In genomic region chr11:405976-406795, GRCh38 we compare ENCODE assay signal across 8 cellular contexts. TPM values are rescaled to one million over a fixed set of nuclear protein-coding genes. Genes with fewer than 3 reads are reported as not detected.
DNase-seq lines count a peak whose midpoint lies in the region; ATAC-seq, FAIRE-seq and TF ChIP-seq lines count a peak whose summit lies in the region.
"Had no signal": no experiment of that assay in that cellular context is flagged by ENCODE, and none has a peak within 500 bp of the region (broad histone marks: within the 10 kb centered on the region; RNA-seq: fewer than 3 reads in every experiment).

No MANE protein-coding gene starts in this region.

- no peaks in the 10 kb centered on the region for H4K20me1 ChIP-seq in K562 (replicated peaks; ENCODE audit: control insufficient read depth, insufficient read depth, low read length)

- DNase-seq in K562 (ENCODE audit: extremely low read depth in 1 of 4, low spot score in 3 of 4) (no peak), left lung (peak; percentile 37 to 74), suprapubic skin (ENCODE audit: low spot score in 2 of 2) (peak in 1 of 2 donors; percentile 73), epidermal melanocyte (ENCODE audit: insufficient read length, low spot score) (no peak), SK-N-DZ (ENCODE audit: low spot score) (no peak)

- TF ChIP-seq RAD21 in K562 (CRISPR knock-in tag; conservative IDR thresholded peaks at IDR 0.05 in 1 of 2, IDR thresholded peaks at IDR 0.05 in 1 of 2), result no peak

- POLR2A ChIA-PET in K562 (lab: Yijun Ruan, JAX), result interaction anchor here (0.9 to 1.2 kb wide), 4 partner anchors 10 to 171 kb away, joined by 3 to 5 read pairs (median 3); no protein-coding TSS in a partner anchor

- H2AFZ ChIP-seq in K562 (ENCODE audit: low read depth, low read length), result peak overlapping the region; percentile 82; the same call in 1 of the 2 replicates

- WGBS in K562 (ENCODE audit: insufficient coverage, low coverage, missing lambda C conversion rate), result 42% methylated on average over 37 of the region's 44 CpGs
- 46% methylated on average over 5 of the region's 44 CpGs for WGBS in suprapubic skin

- in situ Hi-C loops in K562 (cut with MboI), result no loop called here

- H3K79me2 ChIP-seq in K562 (ENCODE audit: control insufficient read depth, insufficient read depth, low read length), result peaks cover 11% of the 10 kb centered on the region; the same call in 2 of the 3 replicates

- no peak for FAIRE-seq in K562 (lab: Jason Lieb, UNC)
- FAIRE-seq: colon had no signal

- ATAC-seq in HG03280 (IDR thresholded peaks at IDR 0.05; ENCODE audit: unreplicated experiment) (peak; percentile 6), K562 (peak; percentile 8), left lung (peak; percentile 2), HG02973 (IDR thresholded peaks at IDR 0.05; ENCODE audit: unreplicated experiment) (no peak)

- H3K27ac ChIP-seq in K562 (ENCODE audit: extremely low read depth, low read depth, low read length) (peak overlapping the region; percentile 87), left lung (peak overlapping the region in 1 of 2 donors; percentile 73), suprapubic skin (peak overlapping the region; percentile 70)

- H3K27me3 ChIP-seq in K562 (ENCODE audit: control insufficient read depth in 2 of 2, insufficient read depth in 2 of 2, low read length in 2 of 2) (no peaks in the 10 kb centered on the region), left lung (no peaks in the 10 kb centered on the region), suprapubic skin (no peaks in the 10 kb centered on the region)

- no peaks in the 10 kb centered on the region for H3K9me1 ChIP-seq in K562 (ENCODE audit: control insufficient read depth, insufficient read depth, low read length)

- peak overlapping the region; percentile 63 for H3K4me2 ChIP-seq in K562 (ENCODE audit: insufficient read depth, low read length)

- H3K9ac ChIP-seq in K562 (ENCODE audit: insufficient read depth in 1 of 2, low read depth in 2 of 2, low read length in 2 of 2), result peak overlapping the region; percentile 69 to 92; a peak in 3 of 4 replicates

- CTCF ChIA-PET in K562 (lab: Yijun Ruan, JAX; ENCODE audit: low intra/inter-chr PET ratio), result interaction anchor here (0.9 kb wide), 1 partner anchor 112 kb away, joined by 6 read pairs; no protein-coding TSS in a partner anchor

- TF ChIP-seq POLR2A in K562 (conservative IDR thresholded peaks at IDR 0.05), result 0 out of 2 replicates have a peak, but pooled peaks have one; percentile 30
- TF ChIP-seq POLR2A in suprapubic skin (IDR thresholded peaks at IDR 0.05), result no peak

- intact Hi-C loops in K562 (cut with micrococcal nuclease) (loop anchor here (2.0 kb wide), 1 partner anchor 43 kb away; no protein-coding TSS in a partner anchor), left lung (cut with DNase I) (no loop called here)

- TF ChIP-seq CTCF in K562 (IDR thresholded peaks at IDR 0.05 in 2 of 3, conservative IDR thresholded peaks at IDR 0.05 in 1 of 3; ENCODE audit: insufficient read depth in 2 of 3, low read depth in 1 of 3, low read length in 3 of 3) (no peak), left lung (IDR thresholded peaks at IDR 0.05) (no peak), suprapubic skin (IDR thresholded peaks at IDR 0.05) (no peak)

- H3K4me3 ChIP-seq in K562 (peak overlapping the region; percentile 52), left lung (peak overlapping the region; percentile 41 to 57), suprapubic skin (peak overlapping the region; percentile 67)

- peaks cover 6 to 60% of the 10 kb centered on the region in 2 experiments; a peak in 3 of 5 replicates for H3K4me1 ChIP-seq in K562 (replicated peaks in 1 of 2; ENCODE audit: control insufficient read depth in 2 of 2, insufficient read depth in 2 of 2, low read length in 2 of 2)
- H3K4me1 ChIP-seq in left lung, result peaks cover 7 to 21% of the 10 kb centered on the region in 2 donors
- H3K4me1 ChIP-seq in suprapubic skin, result peaks cover 37% of the 10 kb centered on the region

- TSS peak; percentile 90 for BruUV-seq in K562 (replicated peaks; lab: Mats Ljungman, UMichigan)

- H3K9me3 ChIP-seq in K562 (replicated peaks; ENCODE audit: control insufficient read depth, insufficient read depth, low read depth, low read length) (no peaks in the 10 kb centered on the region), left lung (no peaks in the 10 kb centered on the region), suprapubic skin (no peaks in the 10 kb centered on the region)

- TF ChIP-seq EP300 in K562 (IDR thresholded peaks at IDR 0.05; ENCODE audit: low read length), result no peak
- TF ChIP-seq EP300 in suprapubic skin (IDR thresholded peaks at IDR 0.05), result no peak

- H3K36me3 ChIP-seq in K562 (ENCODE audit: control insufficient read depth, insufficient read depth, low read length), result peaks cover 31% of the 10 kb centered on the region; the same call in 1 of the 3 replicates
- H3K36me3 ChIP-seq in left lung, result peaks cover 0 to 12% of the 10 kb centered on the region in 2 donors
- peaks cover 19% of the 10 kb centered on the region for H3K36me3 ChIP-seq in suprapubic skin

RNA-seq across cellular contexts. Expression of gene SIGIRR, which starts 8.6 kb away (rescaled TPM):
- total RNA-seq in K562 (2011; cell fraction: chromatin; rRNA removed; ENCODE audit: low replicate concordance), result 8.7 and 27.6 TPM in 2 replicates
- 50.7 and 50.9 TPM in 2 replicates for total RNA-seq in K562 (2011; cell fraction: nucleolus; rRNA removed)
- 15.8 and 24.1 TPM in 2 replicates for total RNA-seq in K562 (2011; cell fraction: nucleoplasm; rRNA removed)
- total RNA-seq in K562 (2014; rRNA removed) (109 and 114 TPM in 2 replicates), K562 (2014; rRNA removed; fragmentation: Illumina TruSeq; extraction: Trizol) (6.0 and 7.2 TPM in 2 replicates), K562 (2015; rRNA removed; fragmentation: Illumina TruSeq; extraction: Trizol) (50.6 and 51.6 TPM in 2 replicates), K562 (2021) (83.1 and 93.8 TPM in 2 replicates), left lung (10 to 100 TPM; 59.0 to 74.8 TPM), suprapubic skin (10 to 100 TPM; 14.2 to 26.0 (median 16.5) TPM)
- polyA plus RNA-seq in K562 (2011; rRNA removed) (22.5 and 25.0 TPM in 2 replicates), K562 (2014; fragmentation: Illumina TruSeq; extraction: Trizol) (14.8 and 46.2 TPM in 2 replicates), K562 (2014; fragmentation: Nextera tagmentation; extraction: Ambion mirVana) (10 to 100 TPM in 1 of 2 experiments, 1 to 10 TPM in 1; 6.3 to 13.3 TPM), K562 (2014; rRNA removed) (92.4 and 133 TPM in 2 replicates)
- 41.4 and 135 TPM in 2 replicates for polyA plus RNA-seq in K562 (2011; cell fraction: cytosol; rRNA removed)
- 81.1 and 118 TPM in 2 replicates for polyA plus RNA-seq in K562 (2011; cell fraction: nucleus; rRNA removed)
- polyA plus RNA-seq in K562 (2012), result 55.3 and 81.1 TPM in 2 replicates
- 1.1 and 2.3 TPM in 2 replicates for polyA minus RNA-seq in K562 (2011; rRNA and poly(A)+ RNA removed)
- 12.4 and 13.7 TPM in 2 replicates for polyA minus RNA-seq in K562 (2011; cell fraction: cytosol; rRNA and poly(A)+ RNA removed)
- 11.0 and 11.7 TPM in 2 replicates for polyA minus RNA-seq in K562 (2011; cell fraction: nucleus; rRNA and poly(A)+ RNA removed)
- polyA plus RNA-seq in SK-N-DZ (2014; cell fraction: cytosol; rRNA removed), result 27.0 and 30.5 TPM in 2 replicates
- polyA plus RNA-seq in SK-N-DZ (2014; cell fraction: nucleus; rRNA removed), result 46.1 and 50.0 TPM in 2 replicates

RNA-seq across cellular contexts. Expression of gene PKP3, which starts 12.2 kb away (rescaled TPM):
- 29.8 and 101 TPM in 2 replicates for total RNA-seq in K562 (2011; cell fraction: chromatin; rRNA removed; ENCODE audit: low replicate concordance)
- total RNA-seq in K562 (2011; cell fraction: nucleolus; rRNA removed), result 77.2 and 90.9 TPM in 2 replicates
- 38.5 and 42.2 TPM in 2 replicates for total RNA-seq in K562 (2011; cell fraction: nucleoplasm; rRNA removed)
- total RNA-seq in K562 (2014; rRNA removed), result 99.7 and 122 TPM in 2 replicates
- 11.2 and 14.9 TPM in 2 replicates for total RNA-seq in K562 (2014; rRNA removed; fragmentation: Illumina TruSeq; extraction: Trizol)
- total RNA-seq in K562 (2015; rRNA removed; fragmentation: Illumina TruSeq; extraction: Trizol), result 30.7 and 36.6 TPM in 2 replicates
- 102 and 110 TPM in 2 replicates for total RNA-seq in K562 (2021)
- 45.4 and 47.8 TPM in 2 replicates for polyA plus RNA-seq in K562 (2011; rRNA removed)
- 40.1 and 126 TPM in 2 replicates for polyA plus RNA-seq in K562 (2011; cell fraction: cytosol; rRNA removed)
- 77.2 and 108 TPM in 2 replicates for polyA plus RNA-seq in K562 (2011; cell fraction: nucleus; rRNA removed)
- polyA plus RNA-seq in K562 (2012), result 49.0 and 59.2 TPM in 2 replicates
- polyA plus RNA-seq in K562 (2014; fragmentation: Illumina TruSeq; extraction: Trizol), result 26.9 and 39.7 TPM in 2 replicates
- under 1 TPM; 0.11 to 0.45 TPM for polyA plus RNA-seq in K562 (2014; fragmentation: Nextera tagmentation; extraction: Ambion mirVana)
- 73.9 and 78.9 TPM in 2 replicates for polyA plus RNA-seq in K562 (2014; rRNA removed)
- 8.3 and 21.7 TPM in 2 replicates for polyA minus RNA-seq in K562 (2011; rRNA and poly(A)+ RNA removed)
- polyA minus RNA-seq in K562 (2011; cell fraction: cytosol; rRNA and poly(A)+ RNA removed), result 71.3 and 72.2 TPM in 2 replicates
- 28.1 and 30.5 TPM in 2 replicates for polyA minus RNA-seq in K562 (2011; cell fraction: nucleus; rRNA and poly(A)+ RNA removed)
- total RNA-seq in left lung, result 10 to 100 TPM; 43.3 to 48.6 TPM
- total RNA-seq in suprapubic skin, result 100 to 1,000 TPM; 318 to 486 (median 428) TPM
- polyA plus RNA-seq in SK-N-DZ (2014; cell fraction: cytosol; rRNA removed), result 1.7 and 3.2 TPM in 2 replicates
- 9.4 and 10.9 TPM in 2 replicates for polyA plus RNA-seq in SK-N-DZ (2014; cell fraction: nucleus; rRNA removed)

RNA-seq across cellular contexts. Expression of gene ANO9, which starts 35.6 kb away (rescaled TPM):
- total RNA-seq in K562 (2011; cell fraction: chromatin; rRNA removed; ENCODE audit: low replicate concordance), result 28.4 and 83.6 TPM in 2 replicates
- total RNA-seq in K562 (2011; cell fraction: nucleolus; rRNA removed), result 54.4 and 56.8 TPM in 2 replicates
- total RNA-seq in K562 (2011; cell fraction: nucleoplasm; rRNA removed), result 33.9 and 40.5 TPM in 2 replicates
- total RNA-seq in K562 (2014; rRNA removed), result 4.9 and 5.1 TPM in 2 replicates
- 1.0 and 1.1 TPM in 2 replicates for total RNA-seq in K562 (2014; rRNA removed; fragmentation: Illumina TruSeq; extraction: Trizol)
- total RNA-seq in K562 (2015; rRNA removed; fragmentation: Illumina TruSeq; extraction: Trizol), result 3.8 TPM in 2 replicates
- total RNA-seq in K562 (2021), result 9.3 and 14.5 TPM in 2 replicates
- 5.4 and 19.1 TPM in 2 replicates for polyA plus RNA-seq in K562 (2011; rRNA removed)
- 4.1 and 4.3 TPM in 2 replicates for polyA plus RNA-seq in K562 (2011; cell fraction: cytosol; rRNA removed)
- polyA plus RNA-seq in K562 (2011; cell fraction: nucleus; rRNA removed), result 179 and 200 TPM in 2 replicates
- polyA plus RNA-seq in K562 (2012), result 11.4 and 33.5 TPM in 2 replicates
- polyA plus RNA-seq in K562 (2014; fragmentation: Illumina TruSeq; extraction: Trizol), result 4.5 and 5.5 TPM in 2 replicates
- polyA plus RNA-seq in K562 (2014; fragmentation: Nextera tagmentation; extraction: Ambion mirVana), result under 1 TPM; 0.20 to 0.27 TPM
- polyA plus RNA-seq in K562 (2014; rRNA removed), result 10.7 and 10.8 TPM in 2 replicates
- polyA minus RNA-seq in K562 (2011; rRNA and poly(A)+ RNA removed), result 1.3 and 1.4 TPM in 2 replicates
- 2.9 and 3.2 TPM in 2 replicates for polyA minus RNA-seq in K562 (2011; cell fraction: cytosol; rRNA and poly(A)+ RNA removed)
- 19.4 and 27.1 TPM in 2 replicates for polyA minus RNA-seq in K562 (2011; cell fraction: nucleus; rRNA and poly(A)+ RNA removed)
- 10 to 100 TPM; 20.2 to 28.0 TPM for total RNA-seq in left lung
- 100 to 1,000 TPM in 2 of 4 donors, 10 to 100 TPM in 2; 76.8 to 166 (median 103) TPM for total RNA-seq in suprapubic skin
- 0.06 TPM in 1 of 2 replicates, not detected in the other for polyA plus RNA-seq in SK-N-DZ (2014; cell fraction: cytosol; rRNA removed)
- 3.1 and 5.7 TPM in 2 replicates for polyA plus RNA-seq in SK-N-DZ (2014; cell fraction: nucleus; rRNA removed)

RNA-seq across cellular contexts. Expression of gene B4GALNT4, which starts 36.9 kb away (rescaled TPM):
- total RNA-seq in K562 (2011; cell fraction: chromatin; rRNA removed; ENCODE audit: low replicate concordance), result 45.4 and 151 TPM in 2 replicates
- total RNA-seq in K562 (2011; cell fraction: nucleolus; rRNA removed), result 117 and 141 TPM in 2 replicates
- total RNA-seq in K562 (2011; cell fraction: nucleoplasm; rRNA removed), result 54.9 and 57.5 TPM in 2 replicates
- total RNA-seq in K562 (2014; rRNA removed), result 22.7 and 26.2 TPM in 2 replicates
- total RNA-seq in K562 (2014; rRNA removed; fragmentation: Illumina TruSeq; extraction: Trizol), result 2.1 and 2.5 TPM in 2 replicates
- total RNA-seq in K562 (2015; rRNA removed; fragmentation: Illumina TruSeq; extraction: Trizol), result 7.6 and 9.7 TPM in 2 replicates
- total RNA-seq in K562 (2021), result 33.6 and 37.1 TPM in 2 replicates
- polyA plus RNA-seq in K562 (2011; rRNA removed), result 14.0 and 22.7 TPM in 2 replicates
- polyA plus RNA-seq in K562 (2011; cell fraction: cytosol; rRNA removed), result 20.4 and 42.5 TPM in 2 replicates
- 174 and 271 TPM in 2 replicates for polyA plus RNA-seq in K562 (2011; cell fraction: nucleus; rRNA removed)
- 17.2 and 19.0 TPM in 2 replicates for polyA plus RNA-seq in K562 (2012)
- polyA plus RNA-seq in K562 (2014; fragmentation: Illumina TruSeq; extraction: Trizol), result 4.5 and 10.9 TPM in 2 replicates
- under 1 TPM in 1 of 2 experiments, not detected in 1; 0.20 TPM for polyA plus RNA-seq in K562 (2014; fragmentation: Nextera tagmentation; extraction: Ambion mirVana)
- 30.0 and 32.0 TPM in 2 replicates for polyA plus RNA-seq in K562 (2014; rRNA removed)
- 2.1 and 3.3 TPM in 2 replicates for polyA minus RNA-seq in K562 (2011; rRNA and poly(A)+ RNA removed)
- 8.1 and 9.7 TPM in 2 replicates for polyA minus RNA-seq in K562 (2011; cell fraction: cytosol; rRNA and poly(A)+ RNA removed)
- 23.6 and 27.2 TPM in 2 replicates for polyA minus RNA-seq in K562 (2011; cell fraction: nucleus; rRNA and poly(A)+ RNA removed)
- 1 to 10 TPM; 1.4 to 2.3 TPM for total RNA-seq in left lung
- total RNA-seq in suprapubic skin, result 1 to 10 TPM; 1.2 to 3.0 (median 1.6) TPM
- 98.6 and 101 TPM in 2 replicates for polyA plus RNA-seq in SK-N-DZ (2014; cell fraction: cytosol; rRNA removed)
- 768 and 918 TPM in 2 replicates for polyA plus RNA-seq in SK-N-DZ (2014; cell fraction: nucleus; rRNA removed)

RNA-seq across cellular contexts. Expression of gene PTDSS2, which starts 43.9 kb away (rescaled TPM):
- total RNA-seq in K562 (2011; cell fraction: chromatin; rRNA removed; ENCODE audit: low replicate concordance), result 105 and 295 TPM in 2 replicates
- 221 and 222 TPM in 2 replicates for total RNA-seq in K562 (2011; cell fraction: nucleolus; rRNA removed)
- total RNA-seq in K562 (2011; cell fraction: nucleoplasm; rRNA removed), result 123 and 136 TPM in 2 replicates
- total RNA-seq in K562 (2014; rRNA removed) (42.4 and 61.4 TPM in 2 replicates), K562 (2014; rRNA removed; fragmentation: Illumina TruSeq; extraction: Trizol) (7.7 and 10.3 TPM in 2 replicates), K562 (2015; rRNA removed; fragmentation: Illumina TruSeq; extraction: Trizol) (17.2 and 19.2 TPM in 2 replicates), K562 (2021) (51.4 and 53.9 TPM in 2 replicates), left lung (10 to 100 TPM; 25.6 to 27.9 TPM), suprapubic skin (10 to 100 TPM; 22.3 to 31.0 (median 25.3) TPM)
- polyA plus RNA-seq in K562 (2011; rRNA removed) (22.4 and 36.2 TPM in 2 replicates), K562 (2014; fragmentation: Illumina TruSeq; extraction: Trizol) (16.9 and 25.2 TPM in 2 replicates), K562 (2014; fragmentation: Nextera tagmentation; extraction: Ambion mirVana) (1 to 10 TPM in 1 of 2 experiments, under 1 TPM in 1; 0.45 to 1.1 TPM), K562 (2014; rRNA removed) (36.8 and 38.3 TPM in 2 replicates)
- polyA plus RNA-seq in K562 (2011; cell fraction: cytosol; rRNA removed), result 31.4 and 55.2 TPM in 2 replicates
- polyA plus RNA-seq in K562 (2011; cell fraction: nucleus; rRNA removed), result 204 and 221 TPM in 2 replicates
- 33.8 and 52.0 TPM in 2 replicates for polyA plus RNA-seq in K562 (2012)
- polyA minus RNA-seq in K562 (2011; rRNA and poly(A)+ RNA removed), result 21.0 and 25.3 TPM in 2 replicates
- polyA minus RNA-seq in K562 (2011; cell fraction: cytosol; rRNA and poly(A)+ RNA removed), result 26.6 and 30.7 TPM in 2 replicates
- polyA minus RNA-seq in K562 (2011; cell fraction: nucleus; rRNA and poly(A)+ RNA removed), result 37.0 and 51.1 TPM in 2 replicates
- polyA plus RNA-seq in SK-N-DZ (2014; cell fraction: cytosol; rRNA removed), result 30.7 and 43.2 TPM in 2 replicates
- 199 and 249 TPM in 2 replicates for polyA plus RNA-seq in SK-N-DZ (2014; cell fraction: nucleus; rRNA removed)

Comparison
In these comparisons a context has a peak if more than half of its experiments do, and no peak if none do; other contexts are left out.
1. DNase-seq: peak in left lung (2 of 2); none in K562 (0 of 4), epidermal melanocyte (single experiment) and SK-N-DZ (single experiment).
2. Peak in every context shown above with its lines, with median percentiles within 50 percentile points of each other: H3K4me3 ChIP-seq.